22 cellular contexts compared by ENCODE assay signal in the genomic region with DNA sequence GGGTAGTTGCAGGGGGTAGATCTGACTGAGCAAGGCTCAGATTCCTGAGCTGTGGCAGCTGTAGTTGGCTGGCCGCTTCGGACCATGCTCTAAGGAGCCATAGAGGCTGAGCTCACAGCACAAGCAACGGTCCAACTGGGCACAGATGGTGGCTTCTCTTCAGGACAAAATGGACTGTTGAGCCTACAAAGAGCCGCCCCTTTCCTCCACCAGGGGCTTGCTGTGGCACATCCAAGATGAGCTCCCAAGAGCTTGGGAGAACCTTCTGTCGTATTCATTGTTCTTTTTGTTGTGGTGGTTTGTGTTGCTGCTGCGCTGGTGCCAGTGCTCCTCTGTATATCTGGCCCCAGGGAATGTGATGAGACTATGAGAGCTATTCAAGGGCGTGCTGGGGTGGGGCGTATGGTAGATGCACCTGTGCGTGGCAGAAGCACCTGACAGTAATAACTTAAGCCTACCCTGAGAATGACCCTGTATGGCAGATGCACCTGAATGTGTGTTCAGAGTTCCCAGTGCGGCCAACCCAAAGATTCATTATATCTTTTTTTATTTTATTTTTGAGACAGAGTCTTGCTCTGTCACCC. TPM values are rescaled to one million over a fixed set of nuclear protein-coding genes. Genes with fewer than 3 reads are reported as not detected.
DNase-seq lines count a peak whose midpoint lies in the region; ATAC-seq and TF ChIP-seq lines count a peak whose summit lies in the region.
"Had no signal": no experiment of that assay in that cellular context is flagged by ENCODE, and none has a peak within 500 bp of the region (broad histone marks: within the 10 kb centered on the region; RNA-seq: fewer than 3 reads in every experiment).

No MANE protein-coding gene starts in this region.

- DNase-seq in BE2C (no peak), NCI-H2171 (lab: John Stamatoyannopoulos, UW) (peak; percentile 49), choroid plexus epithelial cell (ENCODE audit: low read depth) (no peak), mesendoderm (peak; percentile 21), cortex of kidney (lab: John Stamatoyannopoulos, UW) (no peak), SW480 (ENCODE audit: low spot score) (no peak)
- no peak for DNase-seq in activated CD8-positive, alpha-beta memory T cell treated with anti-CD3 and anti-CD28 coated beads, Interleukin-2, amount 50 U/mL, for 48 hours
- DNase-seq: activated CD4-positive, alpha-beta T cell treated with anti-CD3 and anti-CD28 coated beads for 4 hours; activated gamma-delta T cell; activated T-cell treated with anti-CD3 and anti-CD28 coated beads, Interleukin-2, amount 50 U/mL, for 24 hours; CD4-positive, CD25-positive, alpha-beta regulatory T cell; heart left ventricle; left cardiac atrium; naive thymus-derived CD8-positive, alpha-beta T cell; NCI-H1105; NCI-H2081 treated with DMSO at 0.1 percent for 48 hours; NCI-H526; PC-9; SHP77 treated with DMSO at 0.1 percent for 48 hours; small intestine had no signal

- no peaks in the 10 kb centered on the region for H3K79me1 ChIP-seq in mesendoderm (ENCODE audit: low read length)

- H2AK5ac ChIP-seq in mesendoderm (ENCODE audit: low read length) = no peak overlapping the region

- H3K4me3 ChIP-seq in BE2C (ENCODE audit: low read depth, low read length) = no peak overlapping the region
- H3K4me3 ChIP-seq in choroid plexus epithelial cell (ENCODE audit: low read depth, low read length) = no peak overlapping the region
- no peak overlapping the region for H3K4me3 ChIP-seq in mesendoderm (ENCODE audit: low read length)
- H3K4me3 ChIP-seq: heart left ventricle, PC-9, thoracic aorta had no signal

- H4K8ac ChIP-seq in mesendoderm (ENCODE audit: low read depth, low read length) = no peak overlapping the region

- no peaks in the 10 kb centered on the region for H3K36me3 ChIP-seq in BE2C
- no peaks in the 10 kb centered on the region for H3K36me3 ChIP-seq in mesendoderm (ENCODE audit: control insufficient read depth, insufficient read depth, low read length)
- H3K36me3 ChIP-seq: heart left ventricle, thoracic aorta had no signal

- no peak overlapping the region for H3K9ac ChIP-seq in mesendoderm (ENCODE audit: low read length)

- no peak overlapping the region for H4K5ac ChIP-seq in mesendoderm (ENCODE audit: low read length)

- no peaks in the 10 kb centered on the region for H3K27me3 ChIP-seq in BE2C
- no peaks in the 10 kb centered on the region for H3K27me3 ChIP-seq in mesendoderm (ENCODE audit: insufficient read depth, low read length, poor library complexity)
- H3K27me3 ChIP-seq: heart left ventricle had no signal

- TF ChIP-seq CTCF in BE2C (IDR thresholded peaks at IDR 0.05; ENCODE audit: low read depth, low read length) = peak; percentile 16
- peak; percentile 7 for TF ChIP-seq CTCF in choroid plexus epithelial cell (conservative IDR thresholded peaks at IDR 0.05; ENCODE audit: low read depth, low read length)

- H3K27ac ChIP-seq in mesendoderm (ENCODE audit: low read depth, low read length) = no peak overlapping the region
- H3K27ac ChIP-seq: heart left ventricle, PC-9, thoracic aorta had no signal

- no peaks in the 10 kb centered on the region for H3K79me2 ChIP-seq in mesendoderm (ENCODE audit: control insufficient read depth, insufficient read depth, low read length)

- H2BK15ac ChIP-seq in mesendoderm (replicated peaks; ENCODE audit: low read depth) = no peak overlapping the region

- no peak for ATAC-seq in HG03097 (IDR thresholded peaks at IDR 0.05; ENCODE audit: low FRiP score, unreplicated experiment)
- ATAC-seq: heart left ventricle; left cardiac atrium; naive thymus-derived CD8-positive, alpha-beta T cell had no signal

- no peak overlapping the region for H2BK5ac ChIP-seq in mesendoderm (ENCODE audit: low read length)

- no peak overlapping the region for H2BK120ac ChIP-seq in mesendoderm (ENCODE audit: low read depth, low read length)

- H3K23ac ChIP-seq in mesendoderm (ENCODE audit: low read length) = no peak overlapping the region

- H3K9me3 ChIP-seq in BE2C = no peaks in the 10 kb centered on the region
- H3K9me3 ChIP-seq: heart left ventricle, thoracic aorta had no signal

- no peak overlapping the region for H3K18ac ChIP-seq in mesendoderm (ENCODE audit: low read length)

- no peak overlapping the region for H3K4ac ChIP-seq in mesendoderm (ENCODE audit: low read depth, low read length)

- no CpG with 5 or more reads among the region's 10 CpGs for WGBS in mesendoderm (ENCODE audit: extremely low coverage, insufficient coverage, low lambda C conversion rate)

- H3K56ac ChIP-seq in mesendoderm (ENCODE audit: low read length) = no peak overlapping the region

- peaks cover 2% of the 10 kb centered on the region for H3K4me1 ChIP-seq in BE2C
- peaks cover 1% of the 10 kb centered on the region for H3K4me1 ChIP-seq in mesendoderm (ENCODE audit: control insufficient read depth, low read depth, low read length)

- H3K4me2 ChIP-seq in mesendoderm (ENCODE audit: low read length) = no peak overlapping the region
- H3K4me2 ChIP-seq: PC-9 had no signal

RNA-seq across cellular contexts. Expression of gene LGALS3, which starts 17.8 kb away (rescaled TPM):
- 22.8 TPM for polyA plus RNA-seq in BE2C (2012; ENCODE audit: insufficient read depth, insufficient read length, low read depth)
- polyA plus RNA-seq in mesendoderm (2013, experiment 1 of 2) = 9.2 TPM
- 9.7 TPM for polyA plus RNA-seq in mesendoderm (2013, experiment 2 of 2)

RNA-seq across cellular contexts. Expression of gene MAPK1IP1L, which starts 59.8 kb away (rescaled TPM):
- polyA plus RNA-seq in BE2C (2012; ENCODE audit: insufficient read depth, insufficient read length, low read depth) = 146 TPM
- 148 TPM for polyA plus RNA-seq in mesendoderm (2013, experiment 1 of 2)
- 159 TPM for polyA plus RNA-seq in mesendoderm (2013, experiment 2 of 2)

Comparison
In these comparisons a context has a peak if more than half of its experiments do, and no peak if none do; other contexts are left out.
1. DNase-seq: peak in NCI-H2171 (single experiment) and mesendoderm (single experiment); none in BE2C (single experiment), choroid plexus epithelial cell (single experiment), activated CD8-positive, alpha-beta memory T cell treated with anti-CD3 and anti-CD28 coated beads, Interleukin-2, amount 50 U/mL, for 48 hours (single experiment), cortex of kidney (single experiment) and SW480 (single experiment).